ENCODE assay signal across 16 cellular contexts in genomic region chrX:3820170-3820569, GRCh38.
DNase-seq lines count a peak whose midpoint lies in the region; ATAC-seq, FAIRE-seq and TF ChIP-seq lines count a peak whose summit lies in the region.
"Had no signal": no experiment of that assay in that cellular context is flagged by ENCODE, and none has a peak within 500 bp of the region (broad histone marks: within the 10 kb centered on the region; RNA-seq: fewer than 3 reads in every experiment).

No MANE protein-coding gene starts in this region.

- WGBS in mesodermal cell (ENCODE audit: insufficient coverage in 2 of 2), 2 experiments, result 80% methylated on average over 2 of the region's 4 CpGs; no CpG with 5 or more reads in 1 of the 2 experiments

- no peak overlapping the region for H3K9ac ChIP-seq in Karpas-422 (ENCODE audit: low read length)

- intact Hi-C loops in Right ventricle myocardium superior (cut with DNase I) (no loop called here), left ventricle myocardium superior (cut with micrococcal nuclease) (no loop called here)

- H3K27me3 ChIP-seq in Karpas-422 (ENCODE audit: low read length), result no peaks in the 10 kb centered on the region
- no peaks in the 10 kb centered on the region for H3K27me3 ChIP-seq in bronchial epithelial cell (ENCODE audit: control insufficient read depth, insufficient read depth, low read length)
- H3K27me3 ChIP-seq: cardiac muscle cell, SJCRH30 had no signal

- H2AFZ ChIP-seq in Karpas-422 (ENCODE audit: low read length), result no peak overlapping the region

- no peak for TF ChIP-seq CTCF in AG10803 (conservative IDR thresholded peaks at IDR 0.05; ENCODE audit: low read length)
- no peak for TF ChIP-seq CTCF in bronchial epithelial cell (IDR thresholded peaks at IDR 0.05; ENCODE audit: insufficient read depth, low read length, severe bottlenecking)

- peaks cover 25% of the 10 kb centered on the region; the same call in 1 of the 2 replicates for H3K36me3 ChIP-seq in Karpas-422 (ENCODE audit: insufficient read depth, low read length)
- no peaks in the 10 kb centered on the region for H3K36me3 ChIP-seq in bronchial epithelial cell (ENCODE audit: control insufficient read depth, insufficient read depth, low read length)
- peaks cover 15% of the 10 kb centered on the region for H3K36me3 ChIP-seq in mesodermal cell (ENCODE audit: control insufficient read depth, insufficient read depth, low read length)

- H3K9me3 ChIP-seq in Karpas-422 (ENCODE audit: low read length) (no peaks in the 10 kb centered on the region), mesodermal cell (ENCODE audit: control insufficient read depth, low read length) (no peaks in the 10 kb centered on the region)
- H3K9me3 ChIP-seq: SJCRH30 had no signal

- H3K27ac ChIP-seq in Karpas-422 (ENCODE audit: low read length) (no peak overlapping the region), mesodermal cell (ENCODE audit: low read depth, low read length, severe bottlenecking) (peak overlapping the region; percentile 59)
- H3K27ac ChIP-seq: cardiac muscle cell, SJCRH30, VCaP had no signal

- H3K9me2 ChIP-seq in Karpas-422 (replicated peaks; ENCODE audit: insufficient read depth, low read length), result no peaks in the 10 kb centered on the region

- FAIRE-seq in bronchial epithelial cell (lab: Jason Lieb, UNC), result no peak

- ATAC-seq in Right ventricle myocardium superior (ENCODE audit: poor library complexity) (no peak), left ventricle myocardium superior (no peak)
- ATAC-seq: esophagus mucosa; naive thymus-derived CD8-positive, alpha-beta T cell had no signal

- 0 out of 2 replicates have a peak, but pooled peaks cover 4% of the 10 kb centered on the region for H4K20me1 ChIP-seq in Karpas-422 (ENCODE audit: insufficient read depth, low read depth, low read length)

- DNase-seq in AG10803 (ENCODE audit: low read depth), result peak; percentile 69
- DNase-seq in Karpas-422, result peak; percentile 32
- DNase-seq in bronchial epithelial cell (ENCODE audit: low read depth), result peak; percentile 42
- no peak for DNase-seq in Right ventricle myocardium superior
- no peak for DNase-seq in GOT3 (lab: John Stamatoyannopoulos, UW)
- DNase-seq in amygdala (lab: John Stamatoyannopoulos, UW), result no peak
- DNase-seq in left ventricle myocardium superior, result no peak
- DNase-seq: islet precursor cell; naive thymus-derived CD8-positive, alpha-beta T cell; NCI-H1105 treated with DMSO at 0.1 percent for 48 hours; NCI-H526; SJCRH30 had no signal

- H3K79me2 ChIP-seq in Karpas-422 (ENCODE audit: low read length), result peaks cover 13% of the 10 kb centered on the region

- H3K4me3 ChIP-seq in AG10803 (ENCODE audit: low read length), result no peak overlapping the region
- H3K4me3 ChIP-seq in Karpas-422 (ENCODE audit: low read length), result no peak overlapping the region
- H3K4me3 ChIP-seq in bronchial epithelial cell (ENCODE audit: low read depth, low read length), result no peak overlapping the region
- H3K4me3 ChIP-seq in mesodermal cell (ENCODE audit: extremely low read depth, insufficient read depth, low read length, poor library complexity, severe bottlenecking), result no peak overlapping the region
- H3K4me3 ChIP-seq: cardiac muscle cell, SJCRH30 had no signal

- H3K4me1 ChIP-seq in Karpas-422 (ENCODE audit: low read length) (peaks cover 8% of the 10 kb centered on the region), mesodermal cell (ENCODE audit: control insufficient read depth, insufficient read depth, low read length, poor library complexity, severe bottlenecking) (no peaks in the 10 kb centered on the region)
- H3K4me1 ChIP-seq: SJCRH30 had no signal

- H3K4me2 ChIP-seq in Karpas-422 (ENCODE audit: low read depth, low read length, poor library complexity, severe bottlenecking), result no peak overlapping the region

Comparison
In these comparisons a context has a peak if more than half of its experiments do, and no peak if none do; other contexts are left out.
1. DNase-seq: peak in AG10803 (single experiment), Karpas-422 (single experiment) and bronchial epithelial cell (single experiment); none in Right ventricle myocardium superior (single experiment), GOT3 (single experiment), amygdala (0 of 56) and left ventricle myocardium superior (single experiment).